ENCODE assay signal across 34 cellular contexts in genomic region chr6:144820270-144820669, GRCh38.
A peak's percentile ranks its signal among the peaks of the same experiment; 100 is the strongest.
DNase-seq lines count a peak whose midpoint lies in the region; ATAC-seq and TF ChIP-seq lines count a peak whose summit lies in the region.
"Had no signal": no experiment of that assay in that cellular context is flagged by ENCODE, and none has a peak within 500 bp of the region (broad histone marks: within the 10 kb centered on the region; RNA-seq: fewer than 3 reads in every experiment).

No MANE protein-coding gene starts in this region.

- H2AK5ac ChIP-seq in H9 (ENCODE audit: insufficient read length, low read length): no peak overlapping the region

- H3T11ph ChIP-seq in H9 (ENCODE audit: low read length): no peak overlapping the region

- CTCF ChIA-PET in HCT116 (lab: Charles Lee) (no interaction called here), PC-3 (lab: Charles Lee) (no interaction called here)

- H3K18ac ChIP-seq in H9 (ENCODE audit: insufficient read length, low read depth, low read length): no peak overlapping the region

- WGBS in H9 (ENCODE audit: extremely low coverage, insufficient read length, low lambda C conversion rate): no CpG with 5 or more reads among the region's 1 CpG

- H3K9me2 ChIP-seq in HCT116 (ENCODE audit: insufficient read depth) (no peaks in the 10 kb centered on the region), PC-3 (replicated peaks; ENCODE audit: low read length) (no peaks in the 10 kb centered on the region)

- no peaks in the 10 kb centered on the region for H3K23me2 ChIP-seq in H9 (ENCODE audit: insufficient read length, low read depth, low read length, poor library complexity, severe bottlenecking)

- H3K79me1 ChIP-seq in H9 (ENCODE audit: insufficient read depth, low read depth, low read length, poor library complexity, severe bottlenecking): no peaks in the 10 kb centered on the region

- H3K4me3 Mint-ChIP-seq in H9: no peak overlapping the region
- H3K4me3 Mint-ChIP-seq: activated CD4-positive, alpha-beta T cell treated with anti-CD3 and anti-CD28 coated beads, Interleukin-2, amount 10 ng/mL, durations not matched to agents 24 days and 14 days; activated naive CD8-positive, alpha-beta T cell treated with anti-CD3 and anti-CD28 coated beads, Interleukin-2, amount 10 ng/mL, durations not matched to agents 7 days and 5 days; CD4-positive, CD25-positive, alpha-beta regulatory T cell; endodermal cell; stimulated activated naive CD8-positive, alpha-beta T cell treated with anti-CD3 and anti-CD28 coated beads, Interleukin-15, Interleukin-2, amounts not matched to agents 100 ng/mL and 50 ng/mL, for 24 hours; T-cell had no signal

- H4K20me1 ChIP-seq in HCT116 (ENCODE audit: insufficient read depth): no peaks in the 10 kb centered on the region
- H4K20me1 ChIP-seq in PC-3 (ENCODE audit: low read length): no peaks in the 10 kb centered on the region
- no peaks in the 10 kb centered on the region for H4K20me1 ChIP-seq in H9 (ENCODE audit: control insufficient read depth, insufficient read depth, insufficient read length)

- H4K5ac ChIP-seq in H9 (ENCODE audit: insufficient read length, low read depth, low read length): no peak overlapping the region

- peaks cover 0 to 22% (median 8%) of the 10 kb centered on the region in 3 experiments; a peak in 3 of 7 replicates for H3K36me3 Mint-ChIP-seq in H9 (ENCODE audit: insufficient read depth in 1 of 3, low read depth in 3 of 3)

- H3K4me2 ChIP-seq in HCT116 (ENCODE audit: low read length) (peak overlapping the region; percentile 29), PC-3 (ENCODE audit: low read length) (no peak overlapping the region), H9 (ENCODE audit: insufficient read depth, insufficient read length, low read length) (no peak overlapping the region)

- H3K14ac ChIP-seq in H9 (ENCODE audit: insufficient read depth, low read length): no peak overlapping the region

- H3K27me3 Mint-ChIP-seq in H9 (ENCODE audit: low read depth): no peaks in the 10 kb centered on the region
- H3K27me3 Mint-ChIP-seq: activated CD4-positive, alpha-beta T cell treated with anti-CD3 and anti-CD28 coated beads, Interleukin-2, amount 10 ng/mL, durations not matched to agents 24 days and 14 days; activated naive CD8-positive, alpha-beta T cell treated with anti-CD3 and anti-CD28 coated beads, Interleukin-2, amount 10 ng/mL, durations not matched to agents 7 days and 5 days; CD4-positive, CD25-positive, alpha-beta regulatory T cell; stimulated activated naive CD8-positive, alpha-beta T cell treated with anti-CD3 and anti-CD28 coated beads, Interleukin-15, Interleukin-2, amounts not matched to agents 100 ng/mL and 50 ng/mL, for 24 hours; T-cell had no signal

- H3K36me3 ChIP-seq in HCT116 (ENCODE audit: control insufficient read depth in 1 of 2, insufficient read depth in 2 of 2, low read length in 2 of 2) (no peaks in the 10 kb centered on the region; a peak in 1 of 4 replicates), PC-3 (ENCODE audit: low read depth, low read length) (no peaks in the 10 kb centered on the region)
- H3K36me3 ChIP-seq: Peyer's patch, thoracic aorta, WERI-Rb-1 had no signal

- H3K9me3 ChIP-seq in HCT116 (ENCODE audit: control insufficient read depth in 1 of 2, insufficient read depth in 1 of 2, low read depth in 1 of 2, low read length in 2 of 2) (no peaks in the 10 kb centered on the region), PC-3 (ENCODE audit: low read length) (no peaks in the 10 kb centered on the region), H9 (ENCODE audit: control insufficient read depth, low read depth, low read length) (no peaks in the 10 kb centered on the region)
- H3K9me3 ChIP-seq: Peyer's patch, SJSA1, thoracic aorta had no signal

- peak overlapping the region; percentile 23 for H3K9ac ChIP-seq in HCT116 (ENCODE audit: low read length)
- H3K9ac ChIP-seq in PC-3 (ENCODE audit: low read length): no peak overlapping the region
- no peak overlapping the region for H3K9ac ChIP-seq in H9 (ENCODE audit: extremely low read depth, insufficient read length, low read length)

- peak; percentile 12; the same call in 1 of the 2 replicates for TF ChIP-seq RAD21 in HCT116 (IDR thresholded peaks at IDR 0.05; ENCODE audit: low read depth)

- H3K56ac ChIP-seq in H9 (ENCODE audit: insufficient read length, low read depth, low read length): no peak overlapping the region

- H3F3A ChIP-seq in PC-3 (ENCODE audit: low read length, unreplicated experiment): no peaks in the 10 kb centered on the region

- H2AFZ ChIP-seq in HCT116 (ENCODE audit: low read depth, low read length, poor library complexity, severe bottlenecking): no peak overlapping the region
- H2AFZ ChIP-seq in PC-3 (ENCODE audit: low read length): no peak overlapping the region
- no peak overlapping the region for H2AFZ ChIP-seq in H9 (ENCODE audit: low read length)

- no peaks in the 10 kb centered on the region for H3K9me3 Mint-ChIP-seq in H9
- H3K9me3 Mint-ChIP-seq: activated CD4-positive, alpha-beta T cell treated with anti-CD3 and anti-CD28 coated beads, Interleukin-2, amount 10 ng/mL, durations not matched to agents 24 days and 14 days; activated naive CD8-positive, alpha-beta T cell treated with anti-CD3 and anti-CD28 coated beads, Interleukin-2, amount 10 ng/mL, durations not matched to agents 7 days and 5 days; stimulated activated naive CD8-positive, alpha-beta T cell treated with anti-CD3 and anti-CD28 coated beads, Interleukin-15, Interleukin-2, amounts not matched to agents 100 ng/mL and 50 ng/mL, for 24 hours; T-cell had no signal

- no peak overlapping the region for H2BK5ac ChIP-seq in H9 (ENCODE audit: insufficient read length, low read length)

- peaks cover 4 to 71% of the 10 kb centered on the region in 2 experiments; a peak in 2 of 4 replicates for H3K4me1 ChIP-seq in HCT116 (ENCODE audit: control insufficient read depth in 1 of 2, insufficient read depth in 2 of 2, low read length in 2 of 2)
- H3K4me1 ChIP-seq in PC-3 (ENCODE audit: insufficient read depth, low read length): peaks cover 8% of the 10 kb centered on the region
- no peaks in the 10 kb centered on the region for H3K4me1 ChIP-seq in H9 (ENCODE audit: insufficient read depth, low read length)
- H3K4me1 ChIP-seq: Peyer's patch, SJSA1 had no signal

- peak overlapping the region; percentile 38; the same call in 1 of the 2 replicates for H3K27ac ChIP-seq in HCT116 (ENCODE audit: low read depth, low read length)
- H3K27ac ChIP-seq in PC-3 (ENCODE audit: low read length): no peak overlapping the region
- no peak overlapping the region for H3K27ac ChIP-seq in H9 (ENCODE audit: insufficient read length, low read depth, low read length)
- H3K27ac ChIP-seq: HL-60, Peyer's patch, SJSA1, thoracic aorta, WERI-Rb-1 had no signal

- H2BK12ac ChIP-seq in H9 (ENCODE audit: insufficient read length, low read depth, low read length): no peak overlapping the region

- no peak for DNase-seq in activated CD4-positive, CD25-positive, alpha-beta regulatory T cell (lab: John Stamatoyannopoulos, UW)
- DNase-seq in HCT116 (ENCODE audit: low read depth, low spot score) (peak; percentile 24), PC-3 (peak; percentile 56), glomerular visceral epithelial cell (ENCODE audit: extremely low spot score) (peak; percentile 39), HuH-7 (ENCODE audit: low spot score) (no peak), H9 (no peak), GM20000 (ENCODE audit: low spot score) (no peak)
- DNase-seq: 8988T; activated CD4-positive, alpha-beta T cell treated with anti-CD3 and anti-CD28 coated beads, Interleukin-2, amount 10 ng/mL, durations not matched to agents 24 days and 14 days; activated gamma-delta T cell; activated naive CD8-positive, alpha-beta T cell treated with anti-CD3 and anti-CD28 coated beads, Interleukin-2, amount 10 ng/mL, durations not matched to agents 7 days and 5 days; activated T-cell treated with anti-CD3 and anti-CD28 coated beads, Interleukin-2, amount 50 U/mL, for 1 hour; Calu3; CD4-positive, CD25-positive, alpha-beta regulatory T cell; central memory CD4-positive, alpha-beta T cell; DMS79 treated with DMSO at 0.1 percent for 48 hours; endodermal cell; GDM1; head of caudate nucleus; islet precursor cell; left ventricle myocardium superior; NCI-H1436; NCI-H2081 treated with DMSO at 0.1 percent for 48 hours; Peyer's patch; right cardiac atrium; stimulated activated CD4-positive, alpha-beta T cell treated with anti-CD3 and anti-CD28 coated beads, Interleukin-1b, Interleukin-23, amount 100 ng/mL, for 48 hours; T-cell; WERI-Rb-1 had no signal

- H3K23ac ChIP-seq in H9 (ENCODE audit: insufficient read length, low read depth, low read length): no peak overlapping the region

- H3K79me2 ChIP-seq in HCT116 (ENCODE audit: insufficient read depth, low read length) (no peaks in the 10 kb centered on the region), PC-3 (ENCODE audit: low read length) (no peaks in the 10 kb centered on the region), H9 (ENCODE audit: insufficient read depth, low read length) (no peaks in the 10 kb centered on the region)

- H3K4me1 Mint-ChIP-seq in H9: peaks cover 15 to 20% of the 10 kb centered on the region in 2 experiments
- H3K4me1 Mint-ChIP-seq: activated CD4-positive, alpha-beta T cell treated with anti-CD3 and anti-CD28 coated beads, Interleukin-2, amount 10 ng/mL, durations not matched to agents 24 days and 14 days had no signal

- RAD21 ChIA-PET in HCT116 (lab: Charles Lee; ENCODE audit: low non-redundant PET in 1 of 2, low total read pairs in 2 of 2, uncharacterized antibody in 2 of 2, unreplicated experiment in 2 of 2): no interaction called here

- H3K4me3 ChIP-seq in HCT116 (replicated peaks in 1 of 2; ENCODE audit: low read depth in 1 of 2, low read length in 2 of 2): no peak overlapping the region
- no peak overlapping the region for H3K4me3 ChIP-seq in PC-3 (ENCODE audit: low read length)
- H3K4me3 ChIP-seq: Peyer's patch, SJSA1, thoracic aorta had no signal

- no peak for TF ChIP-seq POLR2A in HCT116 (IDR thresholded peaks at IDR 0.05; ENCODE audit: borderline replicate concordance, extremely low read depth, insufficient read depth, insufficient read length)

- no peak overlapping the region for H3K27ac Mint-ChIP-seq in H9
- H3K27ac Mint-ChIP-seq: activated CD4-positive, alpha-beta T cell treated with anti-CD3 and anti-CD28 coated beads, Interleukin-2, amount 10 ng/mL, durations not matched to agents 24 days and 14 days; activated naive CD8-positive, alpha-beta T cell treated with anti-CD3 and anti-CD28 coated beads, Interleukin-2, amount 10 ng/mL, durations not matched to agents 7 days and 5 days; endodermal cell; stimulated activated naive CD8-positive, alpha-beta T cell treated with anti-CD3 and anti-CD28 coated beads, Interleukin-15, Interleukin-2, amounts not matched to agents 100 ng/mL and 50 ng/mL, for 24 hours; T-cell had no signal

- POLR2A ChIA-PET in HCT116 (lab: Charles Lee) (no interaction called here), PC-3 (lab: Charles Lee; ENCODE audit: unreplicated experiment) (interaction anchor here (0.5 kb wide), 1 partner anchor 40 kb away, joined by 3 read pairs; no protein-coding TSS in a partner anchor)

- peak; percentile 70 to 77 for ATAC-seq in activated CD4-positive, CD25-positive, alpha-beta regulatory T cell treated with anti-CD3 and anti-CD28 coated beads, Interleukin-2, amount 50 U/mL, for 24 hours
- ATAC-seq in HCT116 (peak; percentile 80), PC-3 (peak; percentile 73)
- ATAC-seq: esophagus mucosa, left ventricle myocardium superior, right cardiac atrium, T-cell had no signal

- H2BK20ac ChIP-seq in H9 (ENCODE audit: low read depth, low read length, poor library complexity, severe bottlenecking): no peak overlapping the region

- TF ChIP-seq CTCF in HCT116 (IDR thresholded peaks at IDR 0.05 in 2 of 3, conservative IDR thresholded peaks at IDR 0.05 in 1 of 3; ENCODE audit: borderline replicate concordance in 1 of 3, insufficient read depth in 1 of 3, low read depth in 2 of 3, low read length in 2 of 3) (no peak), PC-3 (conservative IDR thresholded peaks at IDR 0.05; ENCODE audit: low read depth, low read length) (no peak), H9 (conservative IDR thresholded peaks at IDR 0.05) (no peak), GM20000 (IDR thresholded peaks at IDR 0.05; ENCODE audit: extremely low read depth, missing control alignments) (no peak)

- no peak overlapping the region for H4K8ac ChIP-seq in H9 (replicated peaks; ENCODE audit: insufficient read length, low read depth, low read length)

- H3K27me3 ChIP-seq in HCT116 (ENCODE audit: insufficient read depth, low read length) (no peaks in the 10 kb centered on the region), PC-3 (ENCODE audit: low read length) (no peaks in the 10 kb centered on the region), H9 (ENCODE audit: insufficient read depth, low read length) (no peaks in the 10 kb centered on the region)
- H3K27me3 ChIP-seq: Peyer's patch, SJSA1 had no signal

- intact Hi-C loops in HCT116 (cut with micrococcal nuclease): no loop called here
- intact Hi-C loops in PC-3 (cut with micrococcal nuclease): no loop called here

- H3K4ac ChIP-seq in H9 (ENCODE audit: low read depth, low read length): no peak overlapping the region

- H2BK120ac ChIP-seq in H9 (ENCODE audit: low read depth, low read length, poor library complexity, severe bottlenecking): no peak overlapping the region

- H4K91ac ChIP-seq in H9 (ENCODE audit: insufficient read length, low read depth, low read length): no peak overlapping the region

- no peak overlapping the region for H2BK15ac ChIP-seq in H9 (ENCODE audit: low read depth, low read length)

- BruUV-seq in HCT116 (replicated peaks; lab: Mats Ljungman, UMichigan): no TSS peak
- no TSS peak for BruUV-seq in PC-3 (replicated peaks; lab: Mats Ljungman, UMichigan)

Comparison
In these comparisons a context has a peak if more than half of its experiments do, and no peak if none do; other contexts are left out.
1. DNase-seq: peak in HCT116 (single experiment), PC-3 (single experiment) and glomerular visceral epithelial cell (single experiment); none in activated CD4-positive, CD25-positive, alpha-beta regulatory T cell (0 of 4), HuH-7 (single experiment), H9 (single experiment) and GM20000 (single experiment).
2. Peak in every context shown above with its lines, with median percentiles within 50 percentile points of each other: ATAC-seq.